In the genomic region with DNA sequence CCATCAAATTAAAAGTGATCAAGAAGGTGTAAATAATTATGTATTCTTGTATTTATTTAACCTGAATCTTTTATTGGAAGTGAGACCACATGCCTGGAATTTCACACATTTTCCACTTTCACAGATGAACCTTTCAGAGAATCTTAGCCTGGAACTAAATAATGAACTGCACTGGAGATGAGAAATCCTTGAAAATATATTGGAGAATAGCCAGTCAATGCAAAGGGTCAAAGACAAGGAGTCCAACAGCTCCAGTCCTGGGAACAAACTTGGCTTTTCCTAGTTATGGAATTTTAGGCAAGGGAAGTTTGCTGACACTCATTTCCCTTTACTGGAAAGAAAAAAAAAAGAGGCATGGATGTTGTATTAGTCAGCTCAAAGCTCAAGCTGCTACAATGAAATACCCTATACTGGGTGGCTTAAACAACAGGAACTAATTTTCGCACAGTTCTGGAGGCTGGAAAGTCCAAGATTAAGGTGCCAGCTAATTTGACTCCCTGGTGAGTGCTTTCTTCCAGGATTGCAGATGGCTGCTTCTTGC, we compare ENCODE assay signal across 19 cellular contexts.
"Had no signal": no experiment of that assay in that cellular context is flagged by ENCODE, and none has a peak within 500 bp of the region (broad histone marks: within the 10 kb centered on the region; RNA-seq: fewer than 3 reads in every experiment).

No MANE protein-coding gene starts in this region.

- H3K27me3 Mint-ChIP-seq: type B pancreatic cell had no signal

- H3K9me3 ChIP-seq: psoas muscle, right lobe of liver had no signal

- H2AFZ ChIP-seq: hepatocyte had no signal

- H3K27ac ChIP-seq: breast epithelium, coronary artery, hepatocyte, psoas muscle, right lobe of liver had no signal

- H3K4me3 Mint-ChIP-seq: activated CD8-positive, alpha-beta T cell treated with anti-CD3 and anti-CD28 coated beads, Interleukin-2, amount 10 ng/mL, durations not matched to agents 7 days and 5 days; activated naive CD8-positive, alpha-beta T cell treated with anti-CD3 and anti-CD28 coated beads, Interleukin-2, amount 50 U/mL, for 24 hours; activated T-helper 1 cell treated with anti-CD3 and anti-CD28 coated beads, Interleukin-12 subunit alpha, Interleukin-12 subunit beta, Interleukin-2, Interleukin-4 antibody, amounts not matched to agents 30 ng/mL and 10 ng/mL and 1 ng/mL, durations not matched to agents 14 hours and 24 hours and 36 hours; nephron progenitor cell; T-helper 1 cell treated with Interleukin-12 subunit alpha and Interleukin-12 subunit beta and Interleukin-4 antibody, amounts not matched to agents 30 μg/mL and 1 μg/mL, for 36 hours; type B pancreatic cell; WTC11 had no signal

- H3K36me3 ChIP-seq: breast epithelium, right lobe of liver had no signal

- H3K4me1 ChIP-seq: breast epithelium, psoas muscle, right lobe of liver had no signal

- H3K4me2 ChIP-seq: hepatocyte had no signal

- H3K9me3 Mint-ChIP-seq: activated T-helper 1 cell treated with anti-CD3 and anti-CD28 coated beads, Interleukin-12 subunit alpha, Interleukin-12 subunit beta, Interleukin-2, Interleukin-4 antibody, amounts not matched to agents 30 ng/mL and 10 ng/mL and 1 ng/mL, durations not matched to agents 14 hours and 24 hours and 36 hours had no signal

- H3K4me3 ChIP-seq: breast epithelium, coronary artery, hepatocyte, psoas muscle, right lobe of liver had no signal

- DNase-seq: activated CD4-positive, alpha-beta T cell treated with anti-CD3 and anti-CD28 coated beads for 48 hours; activated CD8-positive, alpha-beta memory T cell treated with anti-CD3 and anti-CD28 coated beads, Interleukin-2, amount 50 U/mL, for 48 hours; activated CD8-positive, alpha-beta T cell treated with anti-CD3 and anti-CD28 coated beads, Interleukin-2, amount 10 ng/mL, durations not matched to agents 7 days and 5 days; activated naive CD4-positive, alpha-beta T cell; activated naive CD8-positive, alpha-beta T cell treated with anti-CD3 and anti-CD28 coated beads, Interleukin-2, amount 50 U/mL, for 24 hours; effector CD8-positive, alpha-beta T cell; left colon; nephron progenitor cell; psoas muscle; right lobe of liver; stimulated activated CD4-positive, alpha-beta T cell treated with anti-CD3 and anti-CD28 coated beads, Interleukin-2, amount 100 ng/mL, for 24 hours; stimulated activated naive CD4-positive, alpha-beta T cell treated with Interleukin-2 at 50 U/mL for 16 hours had no signal

- H3K27me3 ChIP-seq: breast epithelium, hepatocyte, right lobe of liver had no signal

- H3K27ac Mint-ChIP-seq: activated CD8-positive, alpha-beta T cell treated with anti-CD3 and anti-CD28 coated beads, Interleukin-2, amount 10 ng/mL, durations not matched to agents 7 days and 5 days; activated naive CD8-positive, alpha-beta T cell treated with anti-CD3 and anti-CD28 coated beads, Interleukin-2, amount 50 U/mL, for 24 hours; activated T-helper 1 cell treated with anti-CD3 and anti-CD28 coated beads, Interleukin-12 subunit alpha, Interleukin-12 subunit beta, Interleukin-2, Interleukin-4 antibody, amounts not matched to agents 30 ng/mL and 10 ng/mL and 1 ng/mL, durations not matched to agents 14 hours and 24 hours and 36 hours; nephron progenitor cell; T-helper 1 cell treated with Interleukin-12 subunit alpha and Interleukin-12 subunit beta and Interleukin-4 antibody, amounts not matched to agents 30 μg/mL and 1 μg/mL, for 36 hours; type B pancreatic cell; WTC11 had no signal

- H3K36me3 Mint-ChIP-seq: type B pancreatic cell, WTC11 had no signal

- H3K4me1 Mint-ChIP-seq: activated naive CD8-positive, alpha-beta T cell treated with anti-CD3 and anti-CD28 coated beads, Interleukin-2, amount 50 U/mL, for 24 hours; nephron progenitor cell; WTC11 had no signal
